Comparison of ENCODE assay signal across 1 cellular context in the genomic region with DNA sequence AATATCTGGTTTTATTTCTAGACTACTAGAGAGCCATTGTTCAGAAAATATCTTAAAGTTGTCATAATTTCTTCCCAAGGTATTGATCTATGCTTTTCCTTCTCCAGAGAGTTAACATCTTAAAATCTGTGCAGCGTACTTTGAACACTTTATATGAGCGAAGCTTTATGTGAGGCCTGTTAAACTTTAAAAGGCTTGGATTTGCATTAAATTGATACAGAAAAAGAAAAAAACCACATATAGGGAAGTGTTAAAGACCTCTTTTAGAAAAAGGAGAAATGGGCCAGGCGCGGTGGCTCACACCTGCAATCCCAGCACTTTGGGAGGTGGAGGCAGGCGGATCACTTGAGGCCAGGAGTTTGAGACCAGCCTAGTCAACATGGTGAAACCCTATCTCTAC.
TF ChIP-seq lines count a peak whose summit lies in the region.

No MANE protein-coding gene starts in this region.

TF ChIP-seq in SK-N-SH, 30 proteins besides CTCF, POLR2A, EP300 and RAD21 (continued from another document):
- TF ChIP-seq, protein P1, sequence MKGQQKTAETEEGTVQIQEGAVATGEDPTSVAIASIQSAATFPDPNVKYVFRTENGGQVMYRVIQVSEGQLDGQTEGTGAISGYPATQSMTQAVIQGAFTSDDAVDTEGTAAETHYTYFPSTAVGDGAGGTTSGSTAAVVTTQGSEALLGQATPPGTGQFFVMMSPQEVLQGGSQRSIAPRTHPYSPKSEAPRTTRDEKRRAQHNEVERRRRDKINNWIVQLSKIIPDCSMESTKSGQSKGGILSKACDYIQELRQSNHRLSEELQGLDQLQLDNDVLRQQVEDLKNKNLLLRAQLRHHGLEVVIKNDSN (IDR thresholded peaks at IDR 0.05; ENCODE audit: borderline replicate concordance, low read depth), result no peak
- no peak for TF ChIP-seq TEAD4 (IDR thresholded peaks at IDR 0.05; ENCODE audit: borderline replicate concordance, insufficient read depth)
- TF ChIP-seq FOXM1 (IDR thresholded peaks at IDR 0.05; ENCODE audit: low read depth), result no peak
TF ChIP-seq in SK-N-SH: peak in this region for 0.
